Comparison of ENCODE assay signal across 18 cellular contexts in genomic region chr6:134056046-134056445, GRCh38. TPM values are rescaled to one million over a fixed set of nuclear protein-coding genes. Genes with fewer than 3 reads are reported as not detected.
A peak's percentile ranks its signal among the peaks of the same experiment; 100 is the strongest.
DNase-seq lines count a peak whose midpoint lies in the region; ATAC-seq and TF ChIP-seq lines count a peak whose summit lies in the region.
"Had no signal": no experiment of that assay in that cellular context is flagged by ENCODE, and none has a peak within 500 bp of the region (broad histone marks: within the 10 kb centered on the region; RNA-seq: fewer than 3 reads in every experiment).

No MANE protein-coding gene starts in this region.

- POLR2A ChIA-PET in Panc1 (lab: Charles Lee), result no interaction called here

- in situ Hi-C loops in Panc1 (cut with HindIII; ENCODE audit: low pct_unique_long_range_greater_than_20kb, low sequenced_read_pairs), result no loop called here

- ATAC-seq in Panc1 (peak; percentile 54; the same call in 1 of the 2 replicates), HG02623 (IDR thresholded peaks at IDR 0.05; ENCODE audit: unreplicated experiment) (no peak)

- H3K4me3 ChIP-seq in AG10803 (ENCODE audit: low read length) (no peak overlapping the region), HUES48 (ENCODE audit: low read depth, low read length) (no peak overlapping the region; the same call in 1 of the 2 replicates), Panc1 (ENCODE audit: low read depth in 2 of 2, low read length in 2 of 2) (no peak overlapping the region), fibroblast of villous mesenchyme (ENCODE audit: low read depth, low read length) (no peak overlapping the region)

- H3K27me3 ChIP-seq in HUES48 (ENCODE audit: control insufficient read depth, insufficient read depth, low read length), result no peaks in the 10 kb centered on the region
- no peaks in the 10 kb centered on the region for H3K27me3 ChIP-seq in Panc1 (ENCODE audit: control insufficient read depth, insufficient read depth, low read length)

- H3K4me1 ChIP-seq in HUES48 (ENCODE audit: control insufficient read depth, insufficient read depth, low read length) (peaks cover 61% of the 10 kb centered on the region), Panc1 (ENCODE audit: control insufficient read depth, insufficient read depth, low read length) (peaks cover 43% of the 10 kb centered on the region)

- H3K36me3 ChIP-seq in HUES48 (ENCODE audit: control insufficient read depth, insufficient read depth, low read length) (no peaks in the 10 kb centered on the region), Panc1 (ENCODE audit: control insufficient read depth, insufficient read depth, low read length) (no peaks in the 10 kb centered on the region)

- no peak overlapping the region for H3K9ac ChIP-seq in HUES48 (ENCODE audit: low read depth, low read length)

- CTCF ChIA-PET in Panc1 (lab: Charles Lee), result no interaction called here

- no peak for DNase-seq in AG10803 (ENCODE audit: low read depth)
- no peak for DNase-seq in Panc1 (ENCODE audit: low read depth, low spot score)
- DNase-seq in fibroblast of villous mesenchyme (ENCODE audit: low read depth), result peak; percentile 23
- DNase-seq in activated T-cell treated with anti-CD3 and anti-CD28 coated beads for 4 hours, result no peak
- no peak for DNase-seq in activated CD8-positive, alpha-beta memory T cell treated with anti-CD3 and anti-CD28 coated beads, Interleukin-2, amount 50 U/mL, for 4 hours
- DNase-seq in SIG-M5 treated with dmso at 0.1 percent for 504 hours (lab: John Stamatoyannopoulos, UW; ENCODE audit: unreplicated experiment), result no peak
- DNase-seq: ACHN; C1 segment of cervical spinal cord; CD4-positive, alpha-beta memory T cell; DMS79 treated with DMSO at 0.1 percent for 48 hours; EL; GOT3; HCEC 1CT; HFFc6 had no signal

- intact Hi-C loops in Panc1 (cut with micrococcal nuclease; ENCODE audit: unreplicated experiment), result no loop called here

- TF ChIP-seq CTCF in AG10803 (conservative IDR thresholded peaks at IDR 0.05; ENCODE audit: low read length) (0 out of 2 replicates have a peak, but pooled peaks have one; percentile 5), Panc1 (IDR thresholded peaks at IDR 0.05) (no peak), fibroblast of villous mesenchyme (IDR thresholded peaks at IDR 0.05; ENCODE audit: insufficient read depth, low read depth, low read length) (no peak)

- no peaks in the 10 kb centered on the region for H3K9me3 ChIP-seq in HUES48 (ENCODE audit: control insufficient read depth, insufficient read depth, low read length)
- no peaks in the 10 kb centered on the region for H3K9me3 ChIP-seq in Panc1 (ENCODE audit: control insufficient read depth, insufficient read depth, low read depth, low read length)

- peak overlapping the region; percentile 27 for H3K27ac ChIP-seq in HUES48 (ENCODE audit: low read depth, low read length)
- peak overlapping the region; percentile 59; the same call in 1 of the 2 replicates for H3K27ac ChIP-seq in Panc1 (ENCODE audit: low read length)
- H3K27ac ChIP-seq: HL-60 had no signal

- no TSS peak for BruUV-seq in Panc1 (replicated peaks; lab: Mats Ljungman, UMichigan)

RNA-seq across cellular contexts. Expression of gene SLC2A12, which starts 3.6 kb away (rescaled TPM):
- total RNA-seq in Panc1 (2021; ENCODE audit: unreplicated experiment) (12.3 TPM), fibroblast of villous mesenchyme (0.43 and 0.64 TPM in 2 replicates)
- 13.8 TPM for polyA plus RNA-seq in Panc1 (2012; ENCODE audit: insufficient read length)
- total RNA-seq: CD4-positive, alpha-beta memory T cell had no signal
- polyA plus RNA-seq: CD4-positive, alpha-beta memory T cell; IgD-negative memory B cell had no signal
